ENCODE assay signal across 8 cellular contexts in the genomic region with DNA sequence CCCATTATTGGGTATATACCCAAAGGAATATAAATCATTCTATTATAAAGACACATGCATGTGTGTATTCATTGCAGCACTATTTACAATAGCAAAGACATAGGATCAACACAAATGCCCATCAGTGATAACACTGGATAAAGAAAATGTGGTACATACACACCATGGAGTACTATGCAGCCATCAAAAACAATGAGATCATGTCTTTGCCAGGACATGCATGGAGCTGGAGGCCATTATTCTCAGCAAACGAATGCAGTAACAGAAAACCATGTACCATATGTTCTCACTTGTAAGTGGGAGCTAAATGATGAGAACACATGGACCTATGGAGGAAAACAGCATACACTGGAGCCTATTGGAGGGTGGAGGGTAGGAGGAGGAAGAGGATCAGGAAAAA.
"Had no signal": no experiment of that assay in that cellular context is flagged by ENCODE, and none has a peak within 500 bp of the region (broad histone marks: within the 10 kb centered on the region; RNA-seq: fewer than 3 reads in every experiment).

No MANE protein-coding gene starts in this region.

- H3K27me3 Mint-ChIP-seq: IgD-negative memory B cell had no signal

- H3K4me1 Mint-ChIP-seq: IgD-negative memory B cell had no signal

- H3K4me3 Mint-ChIP-seq: IgD-negative memory B cell had no signal

- H3K27ac ChIP-seq: HL-60, KMS-11 had no signal

- ATAC-seq: HepG2, K562 had no signal

- H3K27ac Mint-ChIP-seq: IgD-negative memory B cell had no signal

- H3K4me3 ChIP-seq: K562 had no signal

- FAIRE-seq: HepG2, K562 had no signal

- DNase-seq: IMR-90, KBM-7, KG1 had no signal
